Comparison of ENCODE assay signal across 1 cellular context in the genomic region with DNA sequence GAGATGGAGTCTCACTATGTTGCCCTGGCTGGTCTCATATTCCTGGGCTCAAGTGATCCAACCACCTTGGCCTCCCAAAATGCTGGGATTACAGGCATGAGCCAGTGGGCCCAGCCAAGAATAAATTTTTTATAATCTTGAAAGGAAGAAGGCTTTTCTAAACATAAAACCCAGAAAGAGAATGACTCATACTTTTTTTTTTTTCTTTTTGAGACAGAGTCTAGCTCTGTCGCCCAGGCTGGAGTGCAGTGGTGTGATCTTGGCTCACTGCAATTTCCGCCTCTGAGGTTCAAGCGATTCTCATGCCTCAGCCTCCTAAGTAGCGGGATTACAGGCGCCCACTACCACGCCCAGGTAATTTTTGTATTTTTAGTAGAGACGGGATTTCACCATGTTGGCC.
A peak's percentile ranks its signal among the peaks of the same experiment; 100 is the strongest.
TF ChIP-seq lines count a peak whose summit lies in the region.

No MANE protein-coding gene starts in this region.

TF ChIP-seq in K562, 482 proteins besides CTCF, POLR2A, EP300 and RAD21:
- TF ChIP-seq ZBTB33 (CRISPR knock-in tag; IDR thresholded peaks at IDR 0.05): peak; percentile 57; the same call in 1 of the 2 replicates
